Comparison of ENCODE assay signal across 8 cellular contexts in the genomic region with DNA sequence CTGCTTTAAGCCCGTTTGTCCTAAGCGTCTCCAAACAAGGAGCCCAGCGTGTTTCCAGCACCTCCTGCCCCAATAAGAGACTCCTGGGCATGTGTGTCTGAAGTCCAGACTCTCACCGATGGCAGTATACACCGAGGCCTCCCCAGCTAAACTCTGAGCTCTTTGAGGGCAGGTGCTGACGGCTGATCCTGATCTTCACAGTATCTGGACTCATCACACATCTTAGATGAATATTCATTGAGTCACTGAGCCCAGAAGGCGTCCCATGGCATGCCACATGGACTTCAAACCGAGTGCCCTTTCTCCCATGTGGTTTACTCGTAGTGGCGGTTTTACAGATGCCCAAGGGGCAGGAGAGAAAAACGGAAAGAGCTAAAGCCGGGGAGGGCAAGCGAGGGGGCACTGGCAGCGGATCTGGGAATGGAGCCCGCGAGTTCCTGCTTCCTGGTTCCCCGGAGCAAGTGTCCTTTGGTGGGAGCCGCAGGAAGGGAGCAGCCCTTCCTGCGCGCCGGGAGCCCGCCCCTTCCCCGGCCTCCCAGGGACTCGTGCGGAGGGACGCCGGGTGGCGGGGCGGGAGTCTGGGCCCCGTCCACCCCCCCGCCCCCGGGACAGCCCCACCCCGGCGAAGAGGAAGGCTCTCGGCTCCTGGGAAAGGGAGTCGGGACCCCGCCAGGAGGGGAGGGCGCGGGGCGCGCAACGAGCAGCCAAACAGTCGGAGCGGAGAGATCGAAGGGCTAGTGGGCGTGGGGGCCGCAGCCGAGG. TPM values are rescaled to one million over a fixed set of nuclear protein-coding genes. Genes with fewer than 3 reads are reported as not detected.
A peak's percentile ranks its signal among the peaks of the same experiment; 100 is the strongest.
DNase-seq lines count a peak whose midpoint lies in the region; ATAC-seq and TF ChIP-seq lines count a peak whose summit lies in the region.

No MANE protein-coding gene starts in this region.

- intact Hi-C loops in heart right ventricle (cut with DNase I), result loop anchor here in 5 of 10 donors (2.0 to 10.0 kb wide), 4 partner anchors 68 to 164 kb away; a partner anchor contains a TSS

- H3K4me1 Mint-ChIP-seq in activated T-cell treated with anti-CD3 and anti-CD28 coated beads, Interleukin-2, amount 50 U/mL, for 72 hours (ENCODE audit: low read depth), result peaks cover 18% of the 10 kb centered on the region

- WGBS in heart right ventricle, 2 donors, result 1 to 2% methylated on average over 28 to 48 of the region's 48 CpGs

- peak overlapping the region; percentile 25 to 74 (median 64) for H3K4me3 ChIP-seq in heart right ventricle

- H3K36me3 ChIP-seq in heart right ventricle, result no peaks in the 10 kb centered on the region

- H3K27ac ChIP-seq in heart right ventricle, result peak overlapping the region; percentile 64 to 94 (median 88)

- peak overlapping the region; percentile 84 to 90 for H3K4me3 Mint-ChIP-seq in activated T-cell treated with anti-CD3 and anti-CD28 coated beads, Interleukin-2, amount 50 U/mL, for 72 hours

- no peak for TF ChIP-seq POLR2A in GM18505 (IDR thresholded peaks at IDR 0.05; ENCODE audit: borderline replicate concordance, extremely low read depth, insufficient read depth, insufficient read length)

- peaks cover 2% of the 10 kb centered on the region in 2 donors for H3K36me3 Mint-ChIP-seq in activated T-cell treated with anti-CD3 and anti-CD28 coated beads, Interleukin-2, amount 50 U/mL, for 72 hours (ENCODE audit: insufficient read depth in 2 of 2)

- peaks cover 0 to 54% (median 0%) of the 10 kb centered on the region in 7 donors for H3K27me3 ChIP-seq in heart right ventricle

- no peak for ATAC-seq in activated T-cell treated with anti-CD3 and anti-CD28 coated beads, Interleukin-2, amount 50 U/mL, for 72 hours (replicated peaks in 1 of 2)
- peak; percentile 67 to 80 (median 78) for ATAC-seq in heart right ventricle
- ATAC-seq in GM18505 (IDR thresholded peaks at IDR 0.05; ENCODE audit: unreplicated experiment), result no peak

- peaks cover 60% of the 10 kb centered on the region for H3K27me3 Mint-ChIP-seq in activated T-cell treated with anti-CD3 and anti-CD28 coated beads, Interleukin-2, amount 50 U/mL, for 72 hours (ENCODE audit: low read depth)

- H3K9me3 Mint-ChIP-seq in activated T-cell treated with anti-CD3 and anti-CD28 coated beads, Interleukin-2, amount 50 U/mL, for 72 hours, result no peaks in the 10 kb centered on the region

- H3K27ac Mint-ChIP-seq in activated T-cell treated with anti-CD3 and anti-CD28 coated beads, Interleukin-2, amount 50 U/mL, for 72 hours, result no peak overlapping the region

- DNase-seq in activated CD4-positive, alpha-beta T cell treated with anti-CD3 and anti-CD28 coated beads for 48 hours, result peak; percentile 13
- DNase-seq in activated CD4-positive, alpha-beta T cell treated with anti-CD3 and anti-CD28 coated beads for 4 hours, result no peak
- peak; percentile 74 for DNase-seq in NCI-H1694 treated with DMSO at 0.1 percent for 48 hours (lab: John Stamatoyannopoulos, UW)
- DNase-seq in activated T-cell treated with anti-CD3 and anti-CD28 coated beads, Interleukin-2, amount 50 U/mL, for 72 hours, result no peak
- peak; percentile 57 to 72 for DNase-seq in heart right ventricle
- DNase-seq in renal cortical epithelial cell (ENCODE audit: low read depth), result peak; percentile 66
- DNase-seq in C1 segment of cervical spinal cord (lab: John Stamatoyannopoulos, UW), result no peak

- peaks cover 0 to 46% (median 26%) of the 10 kb centered on the region in 9 donors for H3K4me1 ChIP-seq in heart right ventricle

- H3K9me3 ChIP-seq in heart right ventricle, result no peaks in the 10 kb centered on the region

- TF ChIP-seq CTCF in heart right ventricle (IDR thresholded peaks at IDR 0.05), result no peak

RNA-seq across cellular contexts. Expression of a gene that starts 0.6 kb away (rescaled TPM):
- total RNA-seq in activated T-cell treated with anti-CD3 and anti-CD28 coated beads, Interleukin-2, amount 50 U/mL, for 72 hours, result 1 to 10 TPM; 3.5 to 3.8 TPM
- total RNA-seq in heart right ventricle, result 10 to 100 TPM in 6 of 10 donors, 1 to 10 TPM in 4; 4.7 to 37.5 (median 11.4) TPM
- 10 to 100 TPM in 1 of 2 donors, 1 to 10 TPM in 1; 7.6 to 45.6 TPM for polyA plus RNA-seq in heart right ventricle
- total RNA-seq in renal cortical epithelial cell, result 9.7 and 15.3 TPM in 2 replicates

Comparison
In these comparisons a context has a peak if more than half of its experiments do, and no peak if none do; other contexts are left out.
1. DNase-seq: peak in activated CD4-positive, alpha-beta T cell treated with anti-CD3 and anti-CD28 coated beads for 48 hours (single experiment), NCI-H1694 treated with DMSO at 0.1 percent for 48 hours (single experiment), heart right ventricle (2 of 2) and renal cortical epithelial cell (single experiment); none in activated CD4-positive, alpha-beta T cell treated with anti-CD3 and anti-CD28 coated beads for 4 hours (0 of 2), activated T-cell treated with anti-CD3 and anti-CD28 coated beads, Interleukin-2, amount 50 U/mL, for 72 hours (0 of 2) and C1 segment of cervical spinal cord (0 of 14).
2. ATAC-seq: peak in heart right ventricle (8 of 8); none in activated T-cell treated with anti-CD3 and anti-CD28 coated beads, Interleukin-2, amount 50 U/mL, for 72 hours (0 of 2) and GM18505 (single experiment).